ENCODE assay signal across 9 cellular contexts in the genomic region with DNA sequence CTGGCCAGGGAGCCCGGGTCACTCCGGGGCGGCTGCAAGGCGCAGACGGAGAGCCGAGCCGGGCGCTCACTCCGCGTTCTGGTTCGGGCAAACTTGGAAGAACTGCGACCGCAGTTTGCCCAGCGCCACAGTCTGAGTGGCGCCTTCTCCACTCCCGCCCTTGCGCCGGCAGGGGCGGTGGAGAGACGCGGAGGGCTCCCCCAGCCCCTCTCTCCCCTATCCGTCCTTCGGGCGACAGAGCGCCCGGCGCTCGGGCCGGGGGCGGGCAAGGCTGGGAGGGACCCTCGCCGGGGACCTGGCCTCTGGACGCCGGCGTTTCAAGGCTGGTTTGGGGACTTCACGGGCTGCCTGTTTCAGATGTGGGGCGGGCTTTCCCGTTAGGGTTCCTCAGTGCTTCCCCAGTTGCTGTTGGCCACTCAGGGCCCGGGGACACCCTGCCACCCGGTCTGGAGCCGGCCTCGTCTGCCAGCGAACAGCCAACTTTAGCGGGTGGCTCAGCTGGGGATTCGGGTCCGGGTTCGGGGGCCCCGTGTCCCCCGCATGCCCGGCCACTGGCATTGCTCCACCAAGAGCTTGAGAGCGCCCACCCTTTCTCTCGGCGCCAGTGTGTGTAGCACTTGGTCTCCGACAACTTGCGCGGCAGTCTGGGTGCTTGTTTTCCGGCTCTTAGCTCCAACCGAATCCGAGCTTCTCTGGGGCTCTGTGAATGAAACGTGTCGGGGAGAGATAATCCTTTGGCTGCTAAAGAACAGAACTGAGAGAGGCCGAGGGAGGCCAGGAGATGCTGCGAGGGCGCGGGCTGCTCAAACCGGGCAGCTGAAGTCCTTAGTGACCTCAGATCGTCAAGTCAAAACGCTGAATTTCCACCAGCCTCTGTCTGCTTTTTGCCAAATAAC. TPM values are rescaled to one million over a fixed set of nuclear protein-coding genes. Genes with fewer than 3 reads are reported as not detected.
A peak's percentile ranks its signal among the peaks of the same experiment; 100 is the strongest.
DNase-seq lines count a peak whose midpoint lies in the region; ATAC-seq and TF ChIP-seq lines count a peak whose summit lies in the region.
"Had no signal": no experiment of that assay in that cellular context is flagged by ENCODE, and none has a peak within 500 bp of the region (broad histone marks: within the 10 kb centered on the region; RNA-seq: fewer than 3 reads in every experiment).

No MANE protein-coding gene starts in this region.

- H3K36me3 Mint-ChIP-seq in activated T-cell treated with anti-CD3 and anti-CD28 coated beads, Interleukin-2, amount 50 U/mL, for 4 hours (ENCODE audit: insufficient read depth): peaks cover 1% of the 10 kb centered on the region
- H3K36me3 Mint-ChIP-seq in activated T-cell treated with anti-CD3 and anti-CD28 coated beads, Interleukin-2, amount 50 U/mL, for 24 hours (ENCODE audit: low read depth): no peaks in the 10 kb centered on the region

- intact Hi-C loops in colonic mucosa (cut with DNase I): no loop called here
- intact Hi-C loops in left lung (cut with DNase I): no loop called here

- DNase-seq in activated T-cell treated with anti-CD3 and anti-CD28 coated beads, Interleukin-2, amount 50 U/mL, for 4 hours: no peak
- no peak for DNase-seq in activated T-cell treated with anti-CD3 and anti-CD28 coated beads, Interleukin-2, amount 50 U/mL, for 24 hours
- DNase-seq in NCI-H524 treated with DMSO at 0.1 percent for 48 hours (lab: John Stamatoyannopoulos, UW): peak; percentile 86
- DNase-seq in colonic mucosa: peak; percentile 34
- peak; percentile 52 to 71 for DNase-seq in left lung
- DNase-seq in thoracic aorta (ENCODE audit: low spot score): no peak
- DNase-seq in germinal center (ENCODE audit: low spot score): no peak
- DNase-seq in activated naive CD4-positive, alpha-beta T cell treated with anti-CD3 and anti-CD28 coated beads, Interleukin-2, amount 50 U/mL, for 16 hours: no peak

- ATAC-seq in activated T-cell treated with anti-CD3 and anti-CD28 coated beads, Interleukin-2, amount 50 U/mL, for 4 hours: peak; percentile 23 to 32
- ATAC-seq in left lung (peak; percentile 79), thoracic aorta (ENCODE audit: insufficient number of reproducible peaks, low FRiP score, low read depth) (peak; percentile 57)

- no peaks in the 10 kb centered on the region for H3K9me3 ChIP-seq in colonic mucosa
- no peaks in the 10 kb centered on the region for H3K9me3 ChIP-seq in left lung
- H3K9me3 ChIP-seq in thoracic aorta: no peaks in the 10 kb centered on the region

- peak overlapping the region in 1 of 2 donors; percentile 43 for H3K9ac ChIP-seq in colonic mucosa (ENCODE audit: low read depth in 2 of 2, low read length in 2 of 2)
- H3K9ac ChIP-seq: BLaER1 had no signal

- H3K4me1 Mint-ChIP-seq in activated T-cell treated with anti-CD3 and anti-CD28 coated beads, Interleukin-2, amount 50 U/mL, for 4 hours (ENCODE audit: low read depth): peaks cover 1% of the 10 kb centered on the region
- H3K4me1 Mint-ChIP-seq in activated T-cell treated with anti-CD3 and anti-CD28 coated beads, Interleukin-2, amount 50 U/mL, for 24 hours (ENCODE audit: low read depth): peaks cover 6% of the 10 kb centered on the region

- H3K4me1 ChIP-seq in colonic mucosa (no peaks in the 10 kb centered on the region), left lung (no peaks in the 10 kb centered on the region), thoracic aorta (ENCODE audit: control insufficient read depth in 1 of 2, low read depth in 2 of 2) (peaks cover 14 to 29% of the 10 kb centered on the region in 2 donors)
- H3K4me1 ChIP-seq: BLaER1 had no signal

- no peak overlapping the region for H3K27ac Mint-ChIP-seq in activated T-cell treated with anti-CD3 and anti-CD28 coated beads, Interleukin-2, amount 50 U/mL, for 24 hours

- TF ChIP-seq CTCF in colonic mucosa (IDR thresholded peaks at IDR 0.05): no peak
- TF ChIP-seq CTCF in left lung (IDR thresholded peaks at IDR 0.05): peak in 1 of 2 donors; percentile 19
- peak; percentile 58 for TF ChIP-seq CTCF in thoracic aorta (IDR thresholded peaks at IDR 0.05)

- H3K4me3 ChIP-seq in colonic mucosa (peak overlapping the region; percentile 40), left lung (peak overlapping the region; percentile 34 to 48), thoracic aorta (peak overlapping the region; percentile 81)
- H3K4me3 ChIP-seq: BLaER1 had no signal

- peaks cover 32% of the 10 kb centered on the region for H3K27me3 Mint-ChIP-seq in activated T-cell treated with anti-CD3 and anti-CD28 coated beads, Interleukin-2, amount 50 U/mL, for 4 hours (ENCODE audit: low read depth)
- peaks cover 70% of the 10 kb centered on the region for H3K27me3 Mint-ChIP-seq in activated T-cell treated with anti-CD3 and anti-CD28 coated beads, Interleukin-2, amount 50 U/mL, for 24 hours

- no peaks in the 10 kb centered on the region for H3K9me3 Mint-ChIP-seq in activated T-cell treated with anti-CD3 and anti-CD28 coated beads, Interleukin-2, amount 50 U/mL, for 4 hours
- no peaks in the 10 kb centered on the region for H3K9me3 Mint-ChIP-seq in activated T-cell treated with anti-CD3 and anti-CD28 coated beads, Interleukin-2, amount 50 U/mL, for 24 hours

- H3K27ac ChIP-seq in colonic mucosa (peak overlapping the region; percentile 66), left lung (peak overlapping the region; percentile 57 to 85), thoracic aorta (peak overlapping the region; percentile 92 to 93)
- H3K27ac ChIP-seq: BLaER1 had no signal

- H3K27me3 ChIP-seq in colonic mucosa (peaks cover 27% of the 10 kb centered on the region), left lung (peaks cover 16 to 43% of the 10 kb centered on the region in 2 donors), thoracic aorta (replicated peaks; ENCODE audit: insufficient read depth) (no peaks in the 10 kb centered on the region)
- H3K27me3 ChIP-seq: BLaER1 had no signal

- no peak overlapping the region for H3K4me3 Mint-ChIP-seq in activated T-cell treated with anti-CD3 and anti-CD28 coated beads, Interleukin-2, amount 50 U/mL, for 4 hours
- H3K4me3 Mint-ChIP-seq in activated T-cell treated with anti-CD3 and anti-CD28 coated beads, Interleukin-2, amount 50 U/mL, for 24 hours: no peak overlapping the region

- H3K36me3 ChIP-seq in colonic mucosa (no peaks in the 10 kb centered on the region), left lung (no peaks in the 10 kb centered on the region), thoracic aorta (no peaks in the 10 kb centered on the region)
- H3K36me3 ChIP-seq: BLaER1 had no signal

RNA-seq across cellular contexts. Expression of gene GPC6, which starts 1.5 kb away (rescaled TPM):
- total RNA-seq in activated T-cell treated with anti-CD3 and anti-CD28 coated beads, Interleukin-2, amount 50 U/mL, for 4 hours: under 1 TPM in 2 of 3 donors, not detected in 1; 0.03 to 0.08 TPM
- total RNA-seq in colonic mucosa: 1 to 10 TPM; 2.3 to 4.0 TPM
- 1 to 10 TPM; 9.6 to 9.7 TPM for total RNA-seq in left lung
- 10 to 100 TPM; 34.9 to 56.4 TPM for total RNA-seq in thoracic aorta

Comparison
In these comparisons a context has a peak if more than half of its experiments do, and no peak if none do; other contexts are left out.
1. ATAC-seq: peak in every context shown above with its lines; median percentile 79 in left lung; 57 in thoracic aorta; 28 in activated T-cell treated with anti-CD3 and anti-CD28 coated beads, Interleukin-2, amount 50 U/mL, for 4 hours.
2. DNase-seq: peak in NCI-H524 treated with DMSO at 0.1 percent for 48 hours (single experiment), colonic mucosa (single experiment) and left lung (2 of 2); none in activated T-cell treated with anti-CD3 and anti-CD28 coated beads, Interleukin-2, amount 50 U/mL, for 4 hours (single experiment), activated T-cell treated with anti-CD3 and anti-CD28 coated beads, Interleukin-2, amount 50 U/mL, for 24 hours (single experiment), thoracic aorta (single experiment), germinal center (single experiment) and activated naive CD4-positive, alpha-beta T cell treated with anti-CD3 and anti-CD28 coated beads, Interleukin-2, amount 50 U/mL, for 16 hours (single experiment).
3. Peak in every context shown above with its lines, with median percentiles within 50 percentile points of each other: H3K27ac ChIP-seq and H3K4me3 ChIP-seq.